In genomic region chr14:70036665-70037064, GRCh38 we compare ENCODE assay signal across 18 cellular contexts.
DNase-seq lines count a peak whose midpoint lies in the region; ATAC-seq and TF ChIP-seq lines count a peak whose summit lies in the region.
"Had no signal": no experiment of that assay in that cellular context is flagged by ENCODE, and none has a peak within 500 bp of the region (broad histone marks: within the 10 kb centered on the region; RNA-seq: fewer than 3 reads in every experiment).

No MANE protein-coding gene starts in this region.

- no peak overlapping the region for H3K4me3 Mint-ChIP-seq in activated CD8-positive, alpha-beta T cell treated with anti-CD3 and anti-CD28 coated beads for 36 hours
- H3K4me3 Mint-ChIP-seq in activated CD8-positive, alpha-beta T cell treated with anti-CD3 and anti-CD28 coated beads, Interleukin-2, amount 10 ng/mL, durations not matched to agents 7 days and 5 days, result no peak overlapping the region
- no peak overlapping the region for H3K4me3 Mint-ChIP-seq in type B pancreatic cell
- H3K4me3 Mint-ChIP-seq: activated CD4-positive, alpha-beta T cell treated with anti-CD3 and anti-CD28 coated beads, Interleukin-2, amount 10 ng/mL, durations not matched to agents 24 days and 14 days; brain; T-helper 1 cell treated with Interleukin-12 subunit alpha and Interleukin-12 subunit beta and Interleukin-4 antibody, amounts not matched to agents 30 μg/mL and 1 μg/mL, for 36 hours had no signal

- intact Hi-C loops in activated CD8-positive, alpha-beta T cell treated with anti-CD3 and anti-CD28 coated beads for 36 hours (cut with micrococcal nuclease), result no loop called here

- no peaks in the 10 kb centered on the region for H3K9me3 Mint-ChIP-seq in activated CD8-positive, alpha-beta T cell treated with anti-CD3 and anti-CD28 coated beads for 36 hours
- H3K9me3 Mint-ChIP-seq in activated CD8-positive, alpha-beta T cell treated with anti-CD3 and anti-CD28 coated beads, Interleukin-2, amount 10 ng/mL, durations not matched to agents 7 days and 5 days (ENCODE audit: insufficient read depth), result no peaks in the 10 kb centered on the region
- no peaks in the 10 kb centered on the region for H3K9me3 Mint-ChIP-seq in type B pancreatic cell
- H3K9me3 Mint-ChIP-seq: brain; T-helper 1 cell treated with Interleukin-12 subunit alpha and Interleukin-12 subunit beta and Interleukin-4 antibody, amounts not matched to agents 30 μg/mL and 1 μg/mL, for 36 hours had no signal

- POLR2A ChIA-PET in activated CD8-positive, alpha-beta T cell treated with anti-CD3 and anti-CD28 coated beads for 36 hours (lab: Charles Lee), result no interaction called here
- POLR2A ChIA-PET in activated CD8-positive, alpha-beta T cell treated with anti-CD3 and anti-CD28 coated beads, Interleukin-2, amount 10 ng/mL, durations not matched to agents 7 days and 5 days (lab: Charles Lee), result no interaction called here

- ATAC-seq in activated CD8-positive, alpha-beta T cell treated with anti-CD3 and anti-CD28 coated beads for 36 hours, result no peak
- no peak for ATAC-seq in activated CD8-positive, alpha-beta T cell treated with anti-CD3 and anti-CD28 coated beads, Interleukin-2, amount 10 ng/mL, durations not matched to agents 7 days and 5 days
- ATAC-seq in GM21423 (IDR thresholded peaks at IDR 0.05; ENCODE audit: unreplicated experiment), result no peak
- no peak for ATAC-seq in HG03342 (IDR thresholded peaks at IDR 0.05; ENCODE audit: unreplicated experiment)
- ATAC-seq: mucosa of descending colon had no signal

- CTCF ChIA-PET in activated CD8-positive, alpha-beta T cell treated with anti-CD3 and anti-CD28 coated beads for 36 hours (lab: Charles Lee), result interaction anchor here (1.3 kb wide), 1 partner anchor 9 kb away, joined by 9 read pairs; no protein-coding TSS in a partner anchor
- CTCF ChIA-PET in activated CD8-positive, alpha-beta T cell treated with anti-CD3 and anti-CD28 coated beads, Interleukin-2, amount 10 ng/mL, durations not matched to agents 7 days and 5 days (lab: Charles Lee), result interaction anchor here (1.7 kb wide), 1 partner anchor 9 kb away, joined by 7 read pairs; no protein-coding TSS in a partner anchor

- TF ChIP-seq CTCF in activated CD8-positive, alpha-beta T cell treated with anti-CD3 and anti-CD28 coated beads for 36 hours (IDR thresholded peaks at IDR 0.05), result no peak
- TF ChIP-seq CTCF in choroid plexus epithelial cell (conservative IDR thresholded peaks at IDR 0.05; ENCODE audit: low read depth, low read length), result peak; percentile 48
- TF ChIP-seq CTCF in type B pancreatic cell (conservative IDR thresholded peaks at IDR 0.05), result peak; percentile 61

- no peak overlapping the region for H3K4me3 ChIP-seq in choroid plexus epithelial cell (ENCODE audit: low read depth, low read length)
- H3K4me3 ChIP-seq: mucosa of descending colon, tibial nerve had no signal

- H3K27me3 Mint-ChIP-seq in activated CD8-positive, alpha-beta T cell treated with anti-CD3 and anti-CD28 coated beads for 36 hours, result peaks cover 9% of the 10 kb centered on the region
- peaks cover 11% of the 10 kb centered on the region for H3K27me3 Mint-ChIP-seq in activated CD8-positive, alpha-beta T cell treated with anti-CD3 and anti-CD28 coated beads, Interleukin-2, amount 10 ng/mL, durations not matched to agents 7 days and 5 days (ENCODE audit: low read depth)
- peaks cover 18% of the 10 kb centered on the region for H3K27me3 Mint-ChIP-seq in type B pancreatic cell

- no peaks in the 10 kb centered on the region for H3K4me1 Mint-ChIP-seq in activated CD8-positive, alpha-beta T cell treated with anti-CD3 and anti-CD28 coated beads for 36 hours (ENCODE audit: low read depth)
- no peaks in the 10 kb centered on the region for H3K4me1 Mint-ChIP-seq in activated CD8-positive, alpha-beta T cell treated with anti-CD3 and anti-CD28 coated beads, Interleukin-2, amount 10 ng/mL, durations not matched to agents 7 days and 5 days (ENCODE audit: low read depth)
- H3K4me1 Mint-ChIP-seq in type B pancreatic cell (ENCODE audit: unreplicated experiment), result no peaks in the 10 kb centered on the region
- H3K4me1 Mint-ChIP-seq: activated CD4-positive, alpha-beta T cell treated with anti-CD3 and anti-CD28 coated beads, Interleukin-2, amount 10 ng/mL, durations not matched to agents 24 days and 14 days; brain had no signal

- H3K36me3 Mint-ChIP-seq in activated CD8-positive, alpha-beta T cell treated with anti-CD3 and anti-CD28 coated beads for 36 hours (ENCODE audit: low read depth), result no peaks in the 10 kb centered on the region
- H3K36me3 Mint-ChIP-seq in activated CD8-positive, alpha-beta T cell treated with anti-CD3 and anti-CD28 coated beads, Interleukin-2, amount 10 ng/mL, durations not matched to agents 7 days and 5 days (ENCODE audit: low read depth), result no peaks in the 10 kb centered on the region
- no peaks in the 10 kb centered on the region for H3K36me3 Mint-ChIP-seq in type B pancreatic cell
- H3K36me3 Mint-ChIP-seq: brain had no signal

- peak; percentile 9 for DNase-seq in activated CD8-positive, alpha-beta T cell treated with anti-CD3 and anti-CD28 coated beads for 36 hours
- DNase-seq in activated CD8-positive, alpha-beta T cell treated with anti-CD3 and anti-CD28 coated beads, Interleukin-2, amount 10 ng/mL, durations not matched to agents 7 days and 5 days, result no peak
- peak; percentile 20 for DNase-seq in NCI-H460 (ENCODE audit: extremely low read depth, low read depth)
- peak; percentile 63 for DNase-seq in choroid plexus epithelial cell (ENCODE audit: low read depth)
- DNase-seq in type B pancreatic cell (ENCODE audit: extremely low spot score, unreplicated experiment), result no peak
- no peak for DNase-seq in stimulated activated CD8-positive, alpha-beta memory T cell treated with anti-CD3 and anti-CD28 coated beads, Interleukin-4, amount 100 ng/mL, for 48 hours
- DNase-seq: activated CD4-positive, alpha-beta T cell treated with anti-CD3 and anti-CD28 coated beads, Interleukin-2, amount 10 ng/mL, durations not matched to agents 24 days and 14 days; activated effector memory CD4-positive, alpha-beta T cell treated with anti-CD3 and anti-CD28 coated beads, Interleukin-2, amount 50 U/mL, for 16 hours; effector memory CD4-positive, alpha-beta T cell; foreskin melanocyte; KBM-7; mucosa of descending colon; NCI-H187 treated with DMSO at 0.1 percent for 48 hours had no signal

- H3K27ac Mint-ChIP-seq in activated CD8-positive, alpha-beta T cell treated with anti-CD3 and anti-CD28 coated beads for 36 hours, result no peak overlapping the region
- no peak overlapping the region for H3K27ac Mint-ChIP-seq in activated CD8-positive, alpha-beta T cell treated with anti-CD3 and anti-CD28 coated beads, Interleukin-2, amount 10 ng/mL, durations not matched to agents 7 days and 5 days
- no peak overlapping the region for H3K27ac Mint-ChIP-seq in type B pancreatic cell
- H3K27ac Mint-ChIP-seq: activated CD4-positive, alpha-beta T cell treated with anti-CD3 and anti-CD28 coated beads, Interleukin-2, amount 10 ng/mL, durations not matched to agents 24 days and 14 days; brain; T-helper 1 cell treated with Interleukin-12 subunit alpha and Interleukin-12 subunit beta and Interleukin-4 antibody, amounts not matched to agents 30 μg/mL and 1 μg/mL, for 36 hours had no signal

Comparison
In these comparisons a context has a peak if more than half of its experiments do, and no peak if none do; other contexts are left out.
1. DNase-seq: peak in activated CD8-positive, alpha-beta T cell treated with anti-CD3 and anti-CD28 coated beads for 36 hours (single experiment), NCI-H460 (single experiment) and choroid plexus epithelial cell (single experiment); none in activated CD8-positive, alpha-beta T cell treated with anti-CD3 and anti-CD28 coated beads, Interleukin-2, amount 10 ng/mL, durations not matched to agents 7 days and 5 days (single experiment), type B pancreatic cell (single experiment) and stimulated activated CD8-positive, alpha-beta memory T cell treated with anti-CD3 and anti-CD28 coated beads, Interleukin-4, amount 100 ng/mL, for 48 hours (single experiment).